ENCODE assay signal across 8 cellular contexts in the genomic region with DNA sequence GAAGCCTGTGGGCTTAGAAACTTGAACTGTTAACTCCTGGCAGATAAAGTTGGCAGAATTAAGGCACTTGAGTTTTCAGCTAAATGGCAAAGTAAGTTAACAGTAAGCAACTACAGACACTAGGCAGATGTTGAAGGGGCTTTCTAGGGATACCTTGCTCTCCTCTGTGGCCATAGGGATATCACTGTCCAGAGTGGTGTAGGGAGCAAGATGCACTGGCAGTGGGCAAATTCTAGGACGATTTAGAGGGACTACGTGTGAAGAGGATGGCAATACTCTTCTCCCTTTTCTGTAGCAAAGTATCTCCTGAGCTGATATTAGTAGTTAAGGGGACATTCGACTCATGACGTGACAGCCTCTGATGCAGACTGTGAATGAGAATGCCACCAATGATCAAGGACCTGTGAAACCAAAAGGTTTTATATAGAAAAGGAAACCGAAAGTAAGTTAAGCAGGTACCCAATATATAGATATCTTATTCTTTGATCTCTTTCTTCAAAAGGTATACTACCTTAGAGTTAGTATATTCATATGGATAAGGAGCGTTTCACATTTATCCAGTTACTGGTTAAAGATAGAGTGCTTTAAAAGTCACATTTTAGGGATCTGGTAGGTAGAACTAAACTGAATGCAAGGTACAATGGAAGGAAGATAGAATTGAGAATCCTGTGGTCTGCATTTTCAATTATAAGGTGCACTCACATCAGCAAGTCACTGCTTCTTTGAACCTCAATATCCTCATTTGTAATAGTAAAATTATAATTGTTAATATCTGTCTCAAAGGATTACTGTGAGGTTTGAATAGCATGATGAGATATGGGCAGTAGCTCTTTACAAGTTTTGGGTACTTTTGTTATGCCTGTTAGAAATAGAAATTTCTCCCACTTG.
DNase-seq lines count a peak whose midpoint lies in the region; ATAC-seq and TF ChIP-seq lines count a peak whose summit lies in the region.

No MANE protein-coding gene starts in this region.

- peaks cover 2% of the 10 kb centered on the region for H3K9me3 Mint-ChIP-seq in CD4-positive, alpha-beta T cell

- no peak overlapping the region for H3K27ac ChIP-seq in CD4-positive, alpha-beta T cell (ENCODE audit: low read depth, low read length)
- H3K27ac ChIP-seq in gastrocnemius medialis, result no peak overlapping the region
- H3K27ac ChIP-seq in caudate nucleus (ENCODE audit: low read depth, low read length), result no peak overlapping the region
- no peak overlapping the region for H3K27ac ChIP-seq in upper lobe of left lung

- in situ Hi-C loops in gastrocnemius medialis (cut with MboI; ENCODE audit: low sequenced_read_pairs in 4 of 4), result no loop called here

- TF ChIP-seq EP300 in upper lobe of left lung (IDR thresholded peaks at IDR 0.05), result no peak

- DNase-seq in CD4-positive, alpha-beta T cell, result no peak
- DNase-seq in NCI-H748 treated with DMSO at 0.1 percent for 48 hours (lab: John Stamatoyannopoulos, UW) (peak; percentile 78), gastrocnemius medialis (no peak), caudate nucleus (lab: John Stamatoyannopoulos, UW) (no peak), upper lobe of left lung (no peak), iPS-NIHi11 (ENCODE audit: low spot score) (no peak)

- H3K36me3 ChIP-seq in gastrocnemius medialis, result no peaks in the 10 kb centered on the region
- no peaks in the 10 kb centered on the region for H3K36me3 ChIP-seq in upper lobe of left lung

- no peaks in the 10 kb centered on the region for H3K27me3 Mint-ChIP-seq in CD4-positive, alpha-beta T cell

- no peaks in the 10 kb centered on the region for H3K4me1 Mint-ChIP-seq in CD4-positive, alpha-beta T cell (ENCODE audit: low read depth)

- no peaks in the 10 kb centered on the region for H3K4me1 ChIP-seq in gastrocnemius medialis
- H3K4me1 ChIP-seq in upper lobe of left lung, result no peaks in the 10 kb centered on the region

- H3K4me3 Mint-ChIP-seq in CD4-positive, alpha-beta T cell, result peak overlapping the region; percentile 18

- H3K36me3 Mint-ChIP-seq in CD4-positive, alpha-beta T cell (ENCODE audit: low read depth), result no peaks in the 10 kb centered on the region

- no peaks in the 10 kb centered on the region for H3K9me3 ChIP-seq in CD4-positive, alpha-beta T cell (ENCODE audit: control insufficient read depth, low read length)
- H3K9me3 ChIP-seq in gastrocnemius medialis (no peaks in the 10 kb centered on the region), upper lobe of left lung (no peaks in the 10 kb centered on the region)

- intact Hi-C loops in CD4-positive, alpha-beta T cell (cut with DNase I, micrococcal nuclease), result no loop called here
- intact Hi-C loops in gastrocnemius medialis (cut with DNase I; ENCODE audit: low total_unique reads), result no loop called here

- H3K4me3 ChIP-seq in gastrocnemius medialis (no peak overlapping the region), upper lobe of left lung (no peak overlapping the region)

- 75 to 80% methylated on average over 6 of the region's 6 CpGs for WGBS in upper lobe of left lung, 2 donors

- POLR2A ChIA-PET in CD4-positive, alpha-beta T cell (lab: Charles Lee), result no interaction called here

- no peak overlapping the region for H3K27ac Mint-ChIP-seq in CD4-positive, alpha-beta T cell

- TF ChIP-seq POLR2A in gastrocnemius medialis (IDR thresholded peaks at IDR 0.05) (no peak), upper lobe of left lung (IDR thresholded peaks at IDR 0.05) (no peak)

- no peaks in the 10 kb centered on the region for H3K27me3 ChIP-seq in CD4-positive, alpha-beta T cell (ENCODE audit: control insufficient read depth, insufficient read depth, low read length)
- H3K27me3 ChIP-seq in gastrocnemius medialis, result no peaks in the 10 kb centered on the region
- H3K27me3 ChIP-seq in upper lobe of left lung, result no peaks in the 10 kb centered on the region

- no peak for TF ChIP-seq CTCF in CD4-positive, alpha-beta T cell (IDR thresholded peaks at IDR 0.05)
- TF ChIP-seq CTCF in gastrocnemius medialis (IDR thresholded peaks at IDR 0.05 in 4 of 5, conservative IDR thresholded peaks at IDR 0.05 in 1 of 5), result no peak
- no peak for TF ChIP-seq CTCF in upper lobe of left lung (IDR thresholded peaks at IDR 0.05)

- ATAC-seq in CD4-positive, alpha-beta T cell (ENCODE audit: poor library complexity), result peak; percentile 39
- ATAC-seq in GM18907 (IDR thresholded peaks at IDR 0.05; ENCODE audit: unreplicated experiment) (peak; percentile 96), HG02970 (IDR thresholded peaks at IDR 0.05; ENCODE audit: low FRiP score, unreplicated experiment) (peak; percentile 97), gastrocnemius medialis (no peak), upper lobe of left lung (ENCODE audit: low FRiP score in 2 of 2) (no peak)

- CTCF ChIA-PET in CD4-positive, alpha-beta T cell (lab: Charles Lee), result no interaction called here

Comparison
In these comparisons a context has a peak if more than half of its experiments do, and no peak if none do; other contexts are left out.
1. ATAC-seq: peak in CD4-positive, alpha-beta T cell (single experiment), GM18907 (single experiment) and HG02970 (single experiment); none in gastrocnemius medialis (0 of 2) and upper lobe of left lung (0 of 2).